ENCODE assay signal across 8 cellular contexts in genomic region chr5:14685757-14686156, GRCh38. TPM values are rescaled to one million over a fixed set of nuclear protein-coding genes. Genes with fewer than 3 reads are reported as not detected.
DNase-seq lines count a peak whose midpoint lies in the region; ATAC-seq and TF ChIP-seq lines count a peak whose summit lies in the region.

No MANE protein-coding gene starts in this region.

- DNase-seq in Calu3 (no peak), NCI-H226 (peak; percentile 11), epithelial cell of esophagus (ENCODE audit: low read depth) (peak; percentile 62), NK-92 (lab: John Stamatoyannopoulos, UW; ENCODE audit: unreplicated experiment) (no peak)
- DNase-seq in activated CD4-positive, alpha-beta T cell treated with anti-CD3 and anti-CD28 coated beads, Interleukin-2, amount 10 ng/mL, durations not matched to agents 24 days and 14 days, result peak; percentile 83
- DNase-seq in naive thymus-derived CD8-positive, alpha-beta T cell, result peak in 8 of 10 donors; percentile 14 to 70 (median 50)

- POLR2A ChIA-PET in naive thymus-derived CD8-positive, alpha-beta T cell (lab: Charles Lee), result interaction anchor here (1.1 to 2.0 kb wide), 6 partner anchors 22 to 307 kb away, joined by 3 to 15 read pairs (median 4); no protein-coding TSS in a partner anchor

- H3K4me3 Mint-ChIP-seq in Calu3 (ENCODE audit: low read depth, unreplicated experiment), result no peak overlapping the region
- H3K4me3 Mint-ChIP-seq in activated CD4-positive, alpha-beta T cell treated with anti-CD3 and anti-CD28 coated beads, Interleukin-2, amount 10 ng/mL, durations not matched to agents 24 days and 14 days, result no peak overlapping the region
- H3K4me3 Mint-ChIP-seq in naive thymus-derived CD8-positive, alpha-beta T cell, result peak overlapping the region; percentile 28 to 80 (median 70)

- peak; percentile 74 for ATAC-seq in GM19043 (IDR thresholded peaks at IDR 0.05; ENCODE audit: low read depth, unreplicated experiment)
- ATAC-seq in HG03097 (IDR thresholded peaks at IDR 0.05; ENCODE audit: low FRiP score, unreplicated experiment), result peak; percentile 80
- ATAC-seq in naive thymus-derived CD8-positive, alpha-beta T cell, result peak; percentile 82 to 88

- H3K27ac Mint-ChIP-seq in Calu3 (ENCODE audit: unreplicated experiment), result no peak overlapping the region
- H3K27ac Mint-ChIP-seq in activated CD4-positive, alpha-beta T cell treated with anti-CD3 and anti-CD28 coated beads, Interleukin-2, amount 10 ng/mL, durations not matched to agents 24 days and 14 days, result peak overlapping the region; percentile 42
- H3K27ac Mint-ChIP-seq in naive thymus-derived CD8-positive, alpha-beta T cell, result peak overlapping the region in 9 of 10 donors; percentile 40 to 90 (median 75)

- no TSS peak for BruUV-seq in Calu3 (replicated peaks; lab: Mats Ljungman, UMichigan)

- no peak overlapping the region for H3K4me3 ChIP-seq in epithelial cell of esophagus (ENCODE audit: low read length)

- CTCF ChIA-PET in Calu3 (lab: Charles Lee), result interaction anchor here (0.6 to 1.2 kb wide), 6 partner anchors 17 to 329 kb away, joined by 3 to 6 read pairs (median 4); no protein-coding TSS in a partner anchor

- peak; percentile 29 for TF ChIP-seq CTCF in Calu3 (IDR thresholded peaks at IDR 0.05; ENCODE audit: unreplicated experiment)
- peak; percentile 74 for TF ChIP-seq CTCF in epithelial cell of esophagus (IDR thresholded peaks at IDR 0.05; ENCODE audit: insufficient read depth, low read depth, low read length, missing control alignments)

- no peaks in the 10 kb centered on the region for H3K4me1 Mint-ChIP-seq in Calu3 (ENCODE audit: low read depth, unreplicated experiment)
- peaks cover 15% of the 10 kb centered on the region for H3K4me1 Mint-ChIP-seq in activated CD4-positive, alpha-beta T cell treated with anti-CD3 and anti-CD28 coated beads, Interleukin-2, amount 10 ng/mL, durations not matched to agents 24 days and 14 days
- H3K4me1 Mint-ChIP-seq in naive thymus-derived CD8-positive, alpha-beta T cell, result peaks cover 7 to 12% (median 9%) of the 10 kb centered on the region in 4 donors

- peaks cover 35% of the 10 kb centered on the region for H3K36me3 Mint-ChIP-seq in Calu3 (ENCODE audit: insufficient read depth, unreplicated experiment)
- H3K36me3 Mint-ChIP-seq in activated CD4-positive, alpha-beta T cell treated with anti-CD3 and anti-CD28 coated beads, Interleukin-2, amount 10 ng/mL, durations not matched to agents 24 days and 14 days (ENCODE audit: low read depth), result peaks cover 74% of the 10 kb centered on the region
- H3K36me3 Mint-ChIP-seq in naive thymus-derived CD8-positive, alpha-beta T cell, result peaks cover 18 to 91% (median 28%) of the 10 kb centered on the region in 3 donors

- no peaks in the 10 kb centered on the region for H3K9me3 Mint-ChIP-seq in Calu3 (ENCODE audit: low read depth, unreplicated experiment)
- peaks cover 11% of the 10 kb centered on the region for H3K9me3 Mint-ChIP-seq in activated CD4-positive, alpha-beta T cell treated with anti-CD3 and anti-CD28 coated beads, Interleukin-2, amount 10 ng/mL, durations not matched to agents 24 days and 14 days
- peaks cover 0 to 2% (median 0%) of the 10 kb centered on the region in 9 donors for H3K9me3 Mint-ChIP-seq in naive thymus-derived CD8-positive, alpha-beta T cell

- intact Hi-C loops in Calu3 (cut with micrococcal nuclease; ENCODE audit: unreplicated experiment), result loop anchor here (2.0 kb wide), 1 partner anchor 323 kb away; no protein-coding TSS in a partner anchor
- intact Hi-C loops in activated CD4-positive, alpha-beta T cell treated with anti-CD3 and anti-CD28 coated beads, Interleukin-2, amount 10 ng/mL, durations not matched to agents 24 days and 14 days (cut with micrococcal nuclease), result loop anchor here (1.0 to 5.0 kb wide), 6 partner anchors 19 to 318 kb away; partner anchors contain the start of gene ANKH

- no peaks in the 10 kb centered on the region for H3K27me3 Mint-ChIP-seq in Calu3 (ENCODE audit: unreplicated experiment)
- no peaks in the 10 kb centered on the region for H3K27me3 Mint-ChIP-seq in activated CD4-positive, alpha-beta T cell treated with anti-CD3 and anti-CD28 coated beads, Interleukin-2, amount 10 ng/mL, durations not matched to agents 24 days and 14 days
- no peaks in the 10 kb centered on the region for H3K27me3 Mint-ChIP-seq in naive thymus-derived CD8-positive, alpha-beta T cell

RNA-seq across cellular contexts. Expression of gene OTULIN, which starts 21.2 kb away (rescaled TPM):
- total RNA-seq in Calu3 (2022), result 35.7 and 36.0 TPM in 2 replicates
- total RNA-seq in activated CD4-positive, alpha-beta T cell treated with anti-CD3 and anti-CD28 coated beads, Interleukin-2, amount 10 ng/mL, durations not matched to agents 24 days and 14 days, result 52.5 and 62.1 TPM in 2 replicates
- total RNA-seq in naive thymus-derived CD8-positive, alpha-beta T cell, result 10 to 100 TPM; 68.1 to 77.0 TPM
- 10 to 100 TPM; 15.7 to 22.7 (median 17.2) TPM for polyA plus RNA-seq in naive thymus-derived CD8-positive, alpha-beta T cell

Comparison
In these comparisons a context has a peak if more than half of its experiments do, and no peak if none do; other contexts are left out.
1. DNase-seq: peak in NCI-H226 (single experiment), activated CD4-positive, alpha-beta T cell treated with anti-CD3 and anti-CD28 coated beads, Interleukin-2, amount 10 ng/mL, durations not matched to agents 24 days and 14 days (single experiment), epithelial cell of esophagus (single experiment) and naive thymus-derived CD8-positive, alpha-beta T cell (8 of 10); none in Calu3 (single experiment) and NK-92 (single experiment).
2. H3K4me3 Mint-ChIP-seq: peak in naive thymus-derived CD8-positive, alpha-beta T cell (10 of 10); none in Calu3 (single experiment) and activated CD4-positive, alpha-beta T cell treated with anti-CD3 and anti-CD28 coated beads, Interleukin-2, amount 10 ng/mL, durations not matched to agents 24 days and 14 days (single experiment).
3. Peak in every context shown above with its lines, with median percentiles within 50 percentile points of each other: ATAC-seq.